Comparison of ENCODE assay signal across 9 cellular contexts in the genomic region with DNA sequence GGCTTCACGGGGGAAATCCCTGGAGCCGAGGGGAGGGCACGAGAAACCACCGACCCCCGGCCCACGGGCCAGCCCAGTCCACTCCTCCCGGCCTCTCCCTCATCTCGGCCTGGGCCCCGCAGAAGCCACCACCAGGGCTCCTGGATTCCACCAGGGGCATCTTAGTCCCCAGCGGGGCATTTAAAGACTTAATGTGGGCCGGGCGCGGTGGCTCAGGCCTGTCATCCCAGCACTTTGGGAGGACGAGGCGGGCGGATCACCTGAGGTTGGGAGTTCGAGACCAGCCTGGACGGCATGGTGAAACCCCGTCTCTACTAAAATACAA. TPM values are rescaled to one million over a fixed set of nuclear protein-coding genes. Genes with fewer than 3 reads are reported as not detected.
DNase-seq lines count a peak whose midpoint lies in the region; ATAC-seq and TF ChIP-seq lines count a peak whose summit lies in the region.
"Had no signal": no experiment of that assay in that cellular context is flagged by ENCODE, and none has a peak within 500 bp of the region (broad histone marks: within the 10 kb centered on the region; RNA-seq: fewer than 3 reads in every experiment).

No MANE protein-coding gene starts in this region.

- CTCF ChIA-PET in CD8-positive, alpha-beta T cell (lab: Charles Lee): no interaction called here
- CTCF ChIA-PET in activated CD4-positive, alpha-beta memory T cell treated with anti-CD3 and anti-CD28 coated beads for 36 hours (lab: Charles Lee): no interaction called here

- no peak for ATAC-seq in CD8-positive, alpha-beta T cell
- peak in 4 of 8 donors; percentile 16 to 39 (median 28) for ATAC-seq in heart right ventricle
- no peak for ATAC-seq in HG03135 (IDR thresholded peaks at IDR 0.05; ENCODE audit: unreplicated experiment)

- H3K36me3 Mint-ChIP-seq in CD8-positive, alpha-beta T cell: no peaks in the 10 kb centered on the region
- no peaks in the 10 kb centered on the region for H3K36me3 Mint-ChIP-seq in activated CD4-positive, alpha-beta memory T cell treated with anti-CD3 and anti-CD28 coated beads for 36 hours

- H3K9me3 ChIP-seq in CD8-positive, alpha-beta T cell (ENCODE audit: low read length): no peaks in the 10 kb centered on the region
- H3K9me3 ChIP-seq in heart right ventricle: no peaks in the 10 kb centered on the region
- no peaks in the 10 kb centered on the region for H3K9me3 ChIP-seq in effector memory CD4-positive, alpha-beta T cell (ENCODE audit: control insufficient read depth, low read length)

- H3K27ac Mint-ChIP-seq in CD8-positive, alpha-beta T cell: no peak overlapping the region
- H3K27ac Mint-ChIP-seq in activated CD4-positive, alpha-beta memory T cell treated with anti-CD3 and anti-CD28 coated beads for 36 hours: no peak overlapping the region

- H3K36me3 ChIP-seq in CD8-positive, alpha-beta T cell (ENCODE audit: insufficient read depth, low read length): no peaks in the 10 kb centered on the region
- H3K36me3 ChIP-seq in heart right ventricle: no peaks in the 10 kb centered on the region
- H3K36me3 ChIP-seq in rectal smooth muscle tissue (ENCODE audit: control insufficient read depth, insufficient read depth, low read length): no peaks in the 10 kb centered on the region
- H3K36me3 ChIP-seq in effector memory CD4-positive, alpha-beta T cell (ENCODE audit: control insufficient read depth, insufficient read depth, low read length): no peaks in the 10 kb centered on the region

- TF ChIP-seq CTCF in CD8-positive, alpha-beta T cell (IDR thresholded peaks at IDR 0.05): no peak
- TF ChIP-seq CTCF in heart right ventricle (IDR thresholded peaks at IDR 0.05): no peak

- DNase-seq in CD8-positive, alpha-beta T cell: no peak
- no peak for DNase-seq in activated CD4-positive, alpha-beta memory T cell treated with anti-CD3 and anti-CD28 coated beads for 36 hours
- DNase-seq in heart right ventricle: no peak
- DNase-seq in effector memory CD4-positive, alpha-beta T cell: no peak
- DNase-seq in middle frontal gyrus (ENCODE audit: extremely low spot score, low spot score): no peak
- no peak for DNase-seq in AG08395 (ENCODE audit: low spot score)
- DNase-seq: NCI-H1436 treated with DMSO at 0.1 percent for 48 hours had no signal

- H3K27ac ChIP-seq in CD8-positive, alpha-beta T cell (ENCODE audit: low read depth, low read length): no peak overlapping the region
- H3K27ac ChIP-seq in heart right ventricle (peak overlapping the region in 9 of 10 donors; percentile 55 to 86 (median 79)), rectal smooth muscle tissue (ENCODE audit: low read depth, low read length) (peak overlapping the region; percentile 64)
- no peak overlapping the region for H3K27ac ChIP-seq in effector memory CD4-positive, alpha-beta T cell (ENCODE audit: insufficient read depth, low read length, poor library complexity, severe bottlenecking)

- H3K27me3 Mint-ChIP-seq in CD8-positive, alpha-beta T cell (ENCODE audit: low read depth): no peaks in the 10 kb centered on the region
- no peaks in the 10 kb centered on the region for H3K27me3 Mint-ChIP-seq in activated CD4-positive, alpha-beta memory T cell treated with anti-CD3 and anti-CD28 coated beads for 36 hours

- peaks cover 42% of the 10 kb centered on the region for H3K4me1 ChIP-seq in CD8-positive, alpha-beta T cell (ENCODE audit: insufficient read depth, low read length)
- H3K4me1 ChIP-seq in heart right ventricle (peaks cover 0 to 65% (median 6%) of the 10 kb centered on the region in 9 donors), rectal smooth muscle tissue (ENCODE audit: control insufficient read depth, insufficient read depth, low read length) (no peaks in the 10 kb centered on the region)
- H3K4me1 ChIP-seq in effector memory CD4-positive, alpha-beta T cell (ENCODE audit: control insufficient read depth, insufficient read depth, low read length, poor library complexity, severe bottlenecking): peaks cover 23% of the 10 kb centered on the region

- WGBS in heart right ventricle, 2 donors: 44 to 48% methylated on average over 19 of the region's 19 CpGs

- POLR2A ChIA-PET in CD8-positive, alpha-beta T cell (lab: Charles Lee): no interaction called here
- POLR2A ChIA-PET in activated CD4-positive, alpha-beta memory T cell treated with anti-CD3 and anti-CD28 coated beads for 36 hours (lab: Charles Lee): no interaction called here

- intact Hi-C loops in CD8-positive, alpha-beta T cell (cut with DNase I, micrococcal nuclease): loop anchor here (1.0 to 10.0 kb wide), 5 partner anchors 25 to 848 kb away; partner anchors contain the start of genes ABR (in 1 of the 2), NXN (in 1 of the 2), RILP (in 1 of the 2) and SCARF1 (in 1 of the 2)
- intact Hi-C loops in activated CD4-positive, alpha-beta memory T cell treated with anti-CD3 and anti-CD28 coated beads for 36 hours (cut with micrococcal nuclease): no loop called here
- intact Hi-C loops in heart right ventricle (cut with DNase I): no loop called here

- peak overlapping the region; percentile 55 for H3K4me3 Mint-ChIP-seq in CD8-positive, alpha-beta T cell
- peak overlapping the region; percentile 29 for H3K4me3 Mint-ChIP-seq in activated CD4-positive, alpha-beta memory T cell treated with anti-CD3 and anti-CD28 coated beads for 36 hours

- no peak overlapping the region for H3K9ac ChIP-seq in rectal smooth muscle tissue (ENCODE audit: low read length)

- H3K27me3 ChIP-seq in CD8-positive, alpha-beta T cell (ENCODE audit: insufficient read depth, low read length): no peaks in the 10 kb centered on the region
- H3K27me3 ChIP-seq in heart right ventricle (no peaks in the 10 kb centered on the region), rectal smooth muscle tissue (ENCODE audit: control insufficient read depth, insufficient read depth, low read length) (no peaks in the 10 kb centered on the region)
- no peaks in the 10 kb centered on the region for H3K27me3 ChIP-seq in effector memory CD4-positive, alpha-beta T cell (replicated peaks; ENCODE audit: control insufficient read depth, insufficient read depth, low read length, poor library complexity, severe bottlenecking)

- H3K4me3 ChIP-seq in CD8-positive, alpha-beta T cell (ENCODE audit: low read depth, low read length): no peak overlapping the region
- H3K4me3 ChIP-seq in heart right ventricle (peak overlapping the region in 9 of 10 donors; percentile 45 to 73 (median 61)), rectal smooth muscle tissue (ENCODE audit: low read length) (peak overlapping the region; percentile 63)
- no peak overlapping the region for H3K4me3 ChIP-seq in effector memory CD4-positive, alpha-beta T cell (ENCODE audit: insufficient read depth, low read depth, low read length, poor library complexity, severe bottlenecking)

- H3K4me1 Mint-ChIP-seq in CD8-positive, alpha-beta T cell (ENCODE audit: low read depth): peaks cover 29% of the 10 kb centered on the region
- peaks cover 18% of the 10 kb centered on the region for H3K4me1 Mint-ChIP-seq in activated CD4-positive, alpha-beta memory T cell treated with anti-CD3 and anti-CD28 coated beads for 36 hours (ENCODE audit: low read depth)

- H3K9me3 Mint-ChIP-seq in CD8-positive, alpha-beta T cell: no peaks in the 10 kb centered on the region
- H3K9me3 Mint-ChIP-seq in activated CD4-positive, alpha-beta memory T cell treated with anti-CD3 and anti-CD28 coated beads for 36 hours: no peaks in the 10 kb centered on the region

RNA-seq across cellular contexts. Expression of gene ABR, which starts 24.1 kb away (rescaled TPM):
- total RNA-seq in CD8-positive, alpha-beta T cell: 10 to 100 TPM; 46.4 to 48.7 TPM
- 10 to 100 TPM; 50.3 to 54.5 TPM for total RNA-seq in activated CD4-positive, alpha-beta memory T cell treated with anti-CD3 and anti-CD28 coated beads for 36 hours
- 100 to 1,000 TPM; 118 to 173 (median 145) TPM for total RNA-seq in heart right ventricle
- 100 to 1,000 TPM in 1 of 2 donors, 10 to 100 TPM in 1; 49.1 to 120 TPM for polyA plus RNA-seq in heart right ventricle

Comparison
In these comparisons a context has a peak if more than half of its experiments do, and no peak if none do; other contexts are left out.
1. H3K27ac ChIP-seq: peak in heart right ventricle (9 of 10) and rectal smooth muscle tissue (single experiment); none in CD8-positive, alpha-beta T cell (single experiment) and effector memory CD4-positive, alpha-beta T cell (single experiment).
2. H3K4me3 ChIP-seq: peak in heart right ventricle (9 of 10) and rectal smooth muscle tissue (single experiment); none in CD8-positive, alpha-beta T cell (single experiment) and effector memory CD4-positive, alpha-beta T cell (single experiment).
3. intact Hi-C loops: an anchor here in CD8-positive, alpha-beta T cell (1.0 to 10.0 kb wide); none called in activated CD4-positive, alpha-beta memory T cell treated with anti-CD3 and anti-CD28 coated beads for 36 hours and heart right ventricle.